Comparison of ENCODE assay signal across 8 cellular contexts in genomic region chr3:169966951-169967915, GRCh38. TPM values are rescaled to one million over a fixed set of nuclear protein-coding genes. Genes with fewer than 3 reads are reported as not detected.
DNase-seq lines count a peak whose midpoint lies in the region; ATAC-seq and TF ChIP-seq lines count a peak whose summit lies in the region.

No MANE protein-coding gene starts in this region.

- POLR2A ChIA-PET in AG04449 (lab: Yijun Ruan, JAX), result interaction anchor here (0.9 to 1.4 kb wide), 3 partner anchors 9 to 195 kb away, joined by 3 to 5 read pairs (median 4); partner anchors contain the start of genes LRRC34 and LRRIQ4

- CTCF ChIA-PET in AG04449 (lab: Yijun Ruan, JAX), result interaction anchor here (0.7 to 1.6 kb wide), 5 partner anchors 8 to 206 kb away, joined by 3 to 4 read pairs (median 3); partner anchors contain the start of gene TERC

- H3K27me3 Mint-ChIP-seq in stimulated activated naive CD8-positive, alpha-beta T cell treated with anti-CD3 and anti-CD28 coated beads, Interleukin-15, Interleukin-2, amounts not matched to agents 100 ng/mL and 50 ng/mL, for 24 hours, result no peaks in the 10 kb centered on the region

- H3K4me3 Mint-ChIP-seq in stimulated activated naive CD8-positive, alpha-beta T cell treated with anti-CD3 and anti-CD28 coated beads, Interleukin-15, Interleukin-2, amounts not matched to agents 100 ng/mL and 50 ng/mL, for 24 hours, result peak overlapping the region; percentile 87

- H3K27ac Mint-ChIP-seq in stimulated activated naive CD8-positive, alpha-beta T cell treated with anti-CD3 and anti-CD28 coated beads, Interleukin-15, Interleukin-2, amounts not matched to agents 100 ng/mL and 50 ng/mL, for 24 hours, result peak overlapping the region; percentile 94

- H3K9me3 Mint-ChIP-seq in stimulated activated naive CD8-positive, alpha-beta T cell treated with anti-CD3 and anti-CD28 coated beads, Interleukin-15, Interleukin-2, amounts not matched to agents 100 ng/mL and 50 ng/mL, for 24 hours, result no peaks in the 10 kb centered on the region

- peaks cover 25% of the 10 kb centered on the region for H3K36me3 Mint-ChIP-seq in stimulated activated naive CD8-positive, alpha-beta T cell treated with anti-CD3 and anti-CD28 coated beads, Interleukin-15, Interleukin-2, amounts not matched to agents 100 ng/mL and 50 ng/mL, for 24 hours (ENCODE audit: low read depth)

- H3K4me1 Mint-ChIP-seq in stimulated activated naive CD8-positive, alpha-beta T cell treated with anti-CD3 and anti-CD28 coated beads, Interleukin-15, Interleukin-2, amounts not matched to agents 100 ng/mL and 50 ng/mL, for 24 hours (ENCODE audit: low read depth), result peaks cover 66% of the 10 kb centered on the region

- TF ChIP-seq CTCF in AG04449 (IDR thresholded peaks at IDR 0.05; ENCODE audit: insufficient read depth, low read length, missing control alignments), result no peak
- TF ChIP-seq CTCF in epithelial cell of esophagus (IDR thresholded peaks at IDR 0.05; ENCODE audit: insufficient read depth, low read depth, low read length, missing control alignments), result no peak

- DNase-seq in AG04449 (ENCODE audit: low read depth, low spot score) (no peak), NCI-H460 (ENCODE audit: extremely low read depth, low read depth) (peak; percentile 4), epithelial cell of esophagus (ENCODE audit: low read depth) (peak; percentile 66), midbrain (lab: John Stamatoyannopoulos, UW) (peak; percentile 60)
- DNase-seq in activated CD8-positive, alpha-beta memory T cell treated with anti-CD3 and anti-CD28 coated beads, Interleukin-2, amount 50 U/mL, for 48 hours, result peak; percentile 69

- H3K4me3 ChIP-seq in AG04449 (ENCODE audit: low read depth, low read length), result peak overlapping the region; percentile 82
- peak overlapping the region; percentile 91 for H3K4me3 ChIP-seq in epithelial cell of esophagus (ENCODE audit: low read length)

- ATAC-seq in GM18511 (IDR thresholded peaks at IDR 0.05; ENCODE audit: unreplicated experiment) (peak; percentile 49), HG03060 (IDR thresholded peaks at IDR 0.05; ENCODE audit: low read depth, unreplicated experiment) (peak; percentile 11)

RNA-seq across cellular contexts. Expression of gene SEC62, which starts 0.6 kb away (rescaled TPM):
- 20.1 and 30.2 TPM in 2 replicates for total RNA-seq in NCI-H460 (2014; rRNA removed; shearing (Covaris generic))
- polyA plus RNA-seq in NCI-H460 (2014; cell fraction: nucleus; rRNA removed), result 5.9 and 13.8 TPM in 2 replicates

RNA-seq across cellular contexts. Expression of gene SAMD7, which starts 55.9 kb away (rescaled TPM):
- not detected in 2 replicates for total RNA-seq in NCI-H460 (2014; rRNA removed; shearing (Covaris generic))
- polyA plus RNA-seq in NCI-H460 (2014; cell fraction: nucleus; rRNA removed), result not detected in 2 replicates
